Comparison of ENCODE assay signal across 1 cellular context in the genomic region with DNA sequence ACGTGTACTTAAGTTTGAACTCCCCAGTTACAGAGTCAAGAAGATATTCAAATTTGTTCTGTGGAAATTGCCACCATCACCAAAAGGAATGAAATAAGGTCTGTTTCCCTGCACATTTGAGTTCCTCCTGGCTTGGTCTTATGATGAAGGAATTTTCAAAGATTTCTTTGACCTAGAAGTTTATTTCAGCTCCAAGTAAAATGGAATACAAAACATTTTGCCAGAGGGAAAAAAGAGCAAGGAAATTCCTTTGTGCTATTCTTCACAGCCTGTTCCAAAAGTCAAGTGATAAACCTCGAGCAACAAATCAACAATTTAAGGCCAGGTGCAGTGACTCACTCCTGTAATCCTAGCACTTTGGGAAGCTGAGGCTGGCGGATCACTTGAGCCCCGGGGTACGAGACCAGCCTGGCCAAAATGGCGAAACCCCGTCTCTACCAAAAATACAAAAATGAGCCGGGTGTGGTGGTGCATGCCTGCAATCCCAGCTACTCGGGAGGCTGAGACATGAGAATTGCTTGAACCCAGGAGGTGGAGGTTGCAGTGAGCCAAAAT.
TF ChIP-seq lines count a peak whose summit lies in the region.

No MANE protein-coding gene starts in this region.

TF ChIP-seq in GM12878, 131 proteins besides CTCF, POLR2A, EP300 and RAD21:
- no peak for TF ChIP-seq HCFC1 (IDR thresholded peaks at IDR 0.05; ENCODE audit: low read length)
- TF ChIP-seq, protein P1, sequence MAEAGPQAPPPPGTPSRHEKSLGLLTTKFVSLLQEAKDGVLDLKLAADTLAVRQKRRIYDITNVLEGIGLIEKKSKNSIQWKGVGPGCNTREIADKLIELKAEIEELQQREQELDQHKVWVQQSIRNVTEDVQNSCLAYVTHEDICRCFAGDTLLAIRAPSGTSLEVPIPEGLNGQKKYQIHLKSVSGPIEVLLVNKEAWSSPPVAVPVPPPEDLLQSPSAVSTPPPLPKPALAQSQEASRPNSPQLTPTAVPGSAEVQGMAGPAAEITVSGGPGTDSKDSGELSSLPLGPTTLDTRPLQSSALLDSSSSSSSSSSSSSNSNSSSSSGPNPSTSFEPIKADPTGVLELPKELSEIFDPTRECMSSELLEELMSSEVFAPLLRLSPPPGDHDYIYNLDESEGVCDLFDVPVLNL (IDR thresholded peaks at IDR 0.05; ENCODE audit: low read depth, low read length), result no peak
- no peak for TF ChIP-seq TAF1 (IDR thresholded peaks at IDR 0.05; ENCODE audit: borderline replicate concordance, low read depth, low read length)
- TF ChIP-seq KLF5 (IDR thresholded peaks at IDR 0.05; ENCODE audit: partially characterized antibody), result no peak
- TF ChIP-seq, protein P2, sequence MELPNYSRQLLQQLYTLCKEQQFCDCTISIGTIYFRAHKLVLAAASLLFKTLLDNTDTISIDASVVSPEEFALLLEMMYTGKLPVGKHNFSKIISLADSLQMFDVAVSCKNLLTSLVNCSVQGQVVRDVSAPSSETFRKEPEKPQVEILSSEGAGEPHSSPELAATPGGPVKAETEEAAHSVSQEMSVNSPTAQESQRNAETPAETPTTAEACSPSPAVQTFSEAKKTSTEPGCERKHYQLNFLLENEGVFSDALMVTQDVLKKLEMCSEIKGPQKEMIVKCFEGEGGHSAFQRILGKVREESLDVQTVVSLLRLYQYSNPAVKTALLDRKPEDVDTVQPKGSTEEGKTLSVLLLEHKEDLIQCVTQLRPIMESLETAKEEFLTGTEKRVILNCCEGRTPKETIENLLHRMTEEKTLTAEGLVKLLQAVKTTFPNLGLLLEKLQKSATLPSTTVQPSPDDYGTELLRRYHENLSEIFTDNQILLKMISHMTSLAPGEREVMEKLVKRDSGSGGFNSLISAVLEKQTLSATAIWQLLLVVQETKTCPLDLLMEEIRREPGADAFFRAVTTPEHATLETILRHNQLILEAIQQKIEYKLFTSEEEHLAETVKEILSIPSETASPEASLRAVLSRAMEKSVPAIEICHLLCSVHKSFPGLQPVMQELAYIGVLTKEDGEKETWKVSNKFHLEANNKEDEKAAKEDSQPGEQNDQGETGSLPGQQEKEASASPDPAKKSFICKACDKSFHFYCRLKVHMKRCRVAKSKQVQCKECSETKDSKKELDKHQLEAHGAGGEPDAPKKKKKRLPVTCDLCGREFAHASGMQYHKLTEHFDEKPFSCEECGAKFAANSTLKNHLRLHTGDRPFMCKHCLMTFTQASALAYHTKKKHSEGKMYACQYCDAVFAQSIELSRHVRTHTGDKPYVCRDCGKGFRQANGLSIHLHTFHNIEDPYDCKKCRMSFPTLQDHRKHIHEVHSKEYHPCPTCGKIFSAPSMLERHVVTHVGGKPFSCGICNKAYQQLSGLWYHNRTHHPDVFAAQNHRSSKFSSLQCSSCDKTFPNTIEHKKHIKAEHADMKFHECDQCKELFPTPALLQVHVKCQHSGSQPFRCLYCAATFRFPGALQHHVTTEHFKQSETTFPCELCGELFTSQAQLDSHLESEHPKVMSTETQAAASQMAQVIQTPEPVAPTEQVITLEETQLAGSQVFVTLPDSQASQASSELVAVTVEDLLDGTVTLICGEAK (IDR thresholded peaks at IDR 0.05; ENCODE audit: borderline replicate concordance), result no peak
- TF ChIP-seq ASH2L (IDR thresholded peaks at IDR 0.05; ENCODE audit: borderline replicate concordance, low read depth), result no peak
- TF ChIP-seq, protein P3, sequence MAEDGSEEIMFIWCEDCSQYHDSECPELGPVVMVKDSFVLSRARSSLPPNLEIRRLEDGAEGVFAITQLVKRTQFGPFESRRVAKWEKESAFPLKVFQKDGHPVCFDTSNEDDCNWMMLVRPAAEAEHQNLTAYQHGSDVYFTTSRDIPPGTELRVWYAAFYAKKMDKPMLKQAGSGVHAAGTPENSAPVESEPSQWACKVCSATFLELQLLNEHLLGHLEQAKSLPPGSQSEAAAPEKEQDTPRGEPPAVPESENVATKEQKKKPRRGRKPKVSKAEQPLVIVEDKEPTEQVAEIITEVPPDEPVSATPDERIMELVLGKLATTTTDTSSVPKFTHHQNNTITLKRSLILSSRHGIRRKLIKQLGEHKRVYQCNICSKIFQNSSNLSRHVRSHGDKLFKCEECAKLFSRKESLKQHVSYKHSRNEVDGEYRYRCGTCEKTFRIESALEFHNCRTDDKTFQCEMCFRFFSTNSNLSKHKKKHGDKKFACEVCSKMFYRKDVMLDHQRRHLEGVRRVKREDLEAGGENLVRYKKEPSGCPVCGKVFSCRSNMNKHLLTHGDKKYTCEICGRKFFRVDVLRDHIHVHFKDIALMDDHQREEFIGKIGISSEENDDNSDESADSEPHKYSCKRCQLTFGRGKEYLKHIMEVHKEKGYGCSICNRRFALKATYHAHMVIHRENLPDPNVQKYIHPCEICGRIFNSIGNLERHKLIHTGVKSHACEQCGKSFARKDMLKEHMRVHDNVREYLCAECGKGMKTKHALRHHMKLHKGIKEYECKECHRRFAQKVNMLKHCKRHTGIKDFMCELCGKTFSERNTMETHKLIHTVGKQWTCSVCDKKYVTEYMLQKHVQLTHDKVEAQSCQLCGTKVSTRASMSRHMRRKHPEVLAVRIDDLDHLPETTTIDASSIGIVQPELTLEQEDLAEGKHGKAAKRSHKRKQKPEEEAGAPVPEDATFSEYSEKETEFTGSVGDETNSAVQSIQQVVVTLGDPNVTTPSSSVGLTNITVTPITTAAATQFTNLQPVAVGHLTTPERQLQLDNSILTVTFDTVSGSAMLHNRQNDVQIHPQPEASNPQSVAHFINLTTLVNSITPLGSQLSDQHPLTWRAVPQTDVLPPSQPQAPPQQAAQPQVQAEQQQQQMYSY (CRISPR knock-in tag; IDR thresholded peaks at IDR 0.05), result no peak
- no peak for TF ChIP-seq PAX8 (IDR thresholded peaks at IDR 0.05)
- TF ChIP-seq CEBPB (IDR thresholded peaks at IDR 0.05; ENCODE audit: borderline replicate concordance in 1 of 2, low read depth in 2 of 2, low read length in 2 of 2), result no peak
- TF ChIP-seq IRF4 (IDR thresholded peaks at IDR 0.05; ENCODE audit: low read depth, low read length), result no peak
- TF ChIP-seq SREBF2 (IDR thresholded peaks at IDR 0.05; ENCODE audit: low read length), result no peak
- no peak for TF ChIP-seq SMAD5 (IDR thresholded peaks at IDR 0.05; ENCODE audit: low read depth)
- TF ChIP-seq YY1 (IDR thresholded peaks at IDR 0.05; ENCODE audit: low read depth, low read length), result no peak
- no peak for TF ChIP-seq EED (IDR thresholded peaks at IDR 0.05; ENCODE audit: low read depth)
- TF ChIP-seq, protein P4, sequence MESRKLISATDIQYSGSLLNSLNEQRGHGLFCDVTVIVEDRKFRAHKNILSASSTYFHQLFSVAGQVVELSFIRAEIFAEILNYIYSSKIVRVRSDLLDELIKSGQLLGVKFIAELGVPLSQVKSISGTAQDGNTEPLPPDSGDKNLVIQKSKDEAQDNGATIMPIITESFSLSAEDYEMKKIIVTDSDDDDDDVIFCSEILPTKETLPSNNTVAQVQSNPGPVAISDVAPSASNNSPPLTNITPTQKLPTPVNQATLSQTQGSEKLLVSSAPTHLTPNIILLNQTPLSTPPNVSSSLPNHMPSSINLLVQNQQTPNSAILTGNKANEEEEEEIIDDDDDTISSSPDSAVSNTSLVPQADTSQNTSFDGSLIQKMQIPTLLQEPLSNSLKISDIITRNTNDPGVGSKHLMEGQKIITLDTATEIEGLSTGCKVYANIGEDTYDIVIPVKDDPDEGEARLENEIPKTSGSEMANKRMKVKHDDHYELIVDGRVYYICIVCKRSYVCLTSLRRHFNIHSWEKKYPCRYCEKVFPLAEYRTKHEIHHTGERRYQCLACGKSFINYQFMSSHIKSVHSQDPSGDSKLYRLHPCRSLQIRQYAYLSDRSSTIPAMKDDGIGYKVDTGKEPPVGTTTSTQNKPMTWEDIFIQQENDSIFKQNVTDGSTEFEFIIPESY (IDR thresholded peaks at IDR 0.05), result no peak
